Comparison of ENCODE assay signal across 9 cellular contexts in genomic region chr7:6576867-6577368, GRCh38. TPM values are rescaled to one million over a fixed set of nuclear protein-coding genes. Genes with fewer than 3 reads are reported as not detected.
DNase-seq lines count a peak whose midpoint lies in the region; ATAC-seq and TF ChIP-seq lines count a peak whose summit lies in the region.
"Not testable (repeated sequence)": the region's sequence is repeated elsewhere in the genome, so short reads cannot be mapped to it uniquely, and the experiment has no call there.
"Had no signal": no experiment of that assay in that cellular context is flagged by ENCODE, and none has a peak within 500 bp of the region (broad histone marks: within the 10 kb centered on the region; RNA-seq: fewer than 3 reads in every experiment).

No MANE protein-coding gene starts in this region.

- peak overlapping the region; percentile 95 for H3K27ac ChIP-seq in BLaER1
- peak overlapping the region; percentile 94 for H3K27ac ChIP-seq in effector memory CD4-positive, alpha-beta T cell (ENCODE audit: insufficient read depth, low read length, poor library complexity, severe bottlenecking)
- H3K27ac ChIP-seq in iPS-18a (ENCODE audit: low read length): not testable (repeated sequence)

- peak overlapping the region; percentile 74 for H3K4me3 ChIP-seq in BLaER1
- H3K4me3 ChIP-seq in effector memory CD4-positive, alpha-beta T cell (ENCODE audit: insufficient read depth, low read depth, low read length, poor library complexity, severe bottlenecking): peak overlapping the region; percentile 76
- H3K4me3 ChIP-seq in iPS-18a (ENCODE audit: low read length): peak overlapping the region; percentile 84

- ATAC-seq in HG03175 (IDR thresholded peaks at IDR 0.05; ENCODE audit: unreplicated experiment): peak; percentile 22
- ATAC-seq in stimulated activated naive CD8-positive, alpha-beta T cell treated with anti-CD3 and anti-CD28 coated beads, Interleukin-15, Interleukin-2, amounts not matched to agents 100 U/mL and 50 U/mL, for 24 hours: not testable (repeated sequence)

- not testable (repeated sequence) for H3K27me3 Mint-ChIP-seq in activated naive CD4-positive, alpha-beta T cell treated with anti-CD3 and anti-CD28 coated beads, Interleukin-2, amount 10 ng/mL, durations not matched to agents 7 days and 5 days; nephron (ENCODE audit: low read depth)

- H3K9me3 Mint-ChIP-seq in activated naive CD4-positive, alpha-beta T cell treated with anti-CD3 and anti-CD28 coated beads, Interleukin-2, amount 10 ng/mL, durations not matched to agents 7 days and 5 days; nephron: not testable (repeated sequence)

- not testable (repeated sequence) for TF ChIP-seq CTCF in nephron (IDR thresholded peaks at IDR 0.05; ENCODE audit: unreplicated experiment in 3 of 3)

- peaks cover 20% of the 10 kb centered on the region for H3K36me3 Mint-ChIP-seq in activated naive CD4-positive, alpha-beta T cell treated with anti-CD3 and anti-CD28 coated beads, Interleukin-2, amount 10 ng/mL, durations not matched to agents 7 days and 5 days
- H3K36me3 Mint-ChIP-seq in nephron (ENCODE audit: low read depth): peaks cover 19% of the 10 kb centered on the region

- CTCF ChIA-PET in activated naive CD4-positive, alpha-beta T cell treated with anti-CD3 and anti-CD28 coated beads, Interleukin-2, amount 10 ng/mL, durations not matched to agents 7 days and 5 days (lab: Charles Lee): interaction anchor here (0.8 to 2.4 kb wide), 3 partner anchors 13 to 61 kb away, joined by 3 to 8 read pairs (median 7); partner anchors contain the start of gene INTS15

- not testable (repeated sequence) for H4K20me1 ChIP-seq in BLaER1

- peaks cover 42% of the 10 kb centered on the region for H3K4me1 Mint-ChIP-seq in activated naive CD4-positive, alpha-beta T cell treated with anti-CD3 and anti-CD28 coated beads, Interleukin-2, amount 10 ng/mL, durations not matched to agents 7 days and 5 days
- H3K4me1 Mint-ChIP-seq in nephron: not testable (repeated sequence)

- not testable (repeated sequence) for H3K36me3 ChIP-seq in BLaER1; effector memory CD4-positive, alpha-beta T cell (ENCODE audit: control insufficient read depth, insufficient read depth, low read length)
- H3K36me3 ChIP-seq in iPS-18a (ENCODE audit: control insufficient read depth, low read depth, low read length): peaks cover 17% of the 10 kb centered on the region

- not testable (repeated sequence) for H3K9me3 ChIP-seq in BLaER1; effector memory CD4-positive, alpha-beta T cell (ENCODE audit: control insufficient read depth, low read length); iPS-18a (ENCODE audit: control insufficient read depth, low read depth, low read length)

- peak overlapping the region; percentile 91 for H3K9ac ChIP-seq in BLaER1
- not testable (repeated sequence) for H3K9ac ChIP-seq in iPS-18a (ENCODE audit: low read length)

- H3K4me2 ChIP-seq in BLaER1: peak overlapping the region; percentile 87

- peak; percentile 17 for DNase-seq in RPMI7951 (ENCODE audit: low read depth)
- peak; percentile 39 for DNase-seq in activated naive CD4-positive, alpha-beta T cell treated with anti-CD3 and anti-CD28 coated beads, Interleukin-2, amount 10 ng/mL, durations not matched to agents 7 days and 5 days
- DNase-seq in effector memory CD4-positive, alpha-beta T cell: not testable (repeated sequence)
- peak; percentile 19 for DNase-seq in stimulated activated naive CD8-positive, alpha-beta T cell treated with anti-CD3 and anti-CD28 coated beads, Interleukin-15, Interleukin-2, amounts not matched to agents 100 U/mL and 50 U/mL, for 24 hours

- peaks cover 95% of the 10 kb centered on the region for H3K4me1 ChIP-seq in BLaER1
- H3K4me1 ChIP-seq in effector memory CD4-positive, alpha-beta T cell (ENCODE audit: control insufficient read depth, insufficient read depth, low read length, poor library complexity, severe bottlenecking); iPS-18a (ENCODE audit: control insufficient read depth, low read depth, low read length): not testable (repeated sequence)

- H3K27me3 ChIP-seq in BLaER1; effector memory CD4-positive, alpha-beta T cell (replicated peaks; ENCODE audit: control insufficient read depth, insufficient read depth, low read length, poor library complexity, severe bottlenecking); iPS-18a (ENCODE audit: control insufficient read depth, insufficient read depth, low read length): not testable (repeated sequence)

- peak overlapping the region; percentile 88 for H3K4me3 Mint-ChIP-seq in activated naive CD4-positive, alpha-beta T cell treated with anti-CD3 and anti-CD28 coated beads, Interleukin-2, amount 10 ng/mL, durations not matched to agents 7 days and 5 days
- peak overlapping the region; percentile 97 to 98 (median 97) for H3K4me3 Mint-ChIP-seq in nephron

- H3K27ac Mint-ChIP-seq in activated naive CD4-positive, alpha-beta T cell treated with anti-CD3 and anti-CD28 coated beads, Interleukin-2, amount 10 ng/mL, durations not matched to agents 7 days and 5 days: peak overlapping the region; percentile 86
- H3K27ac Mint-ChIP-seq in nephron: not testable (repeated sequence)

RNA-seq across cellular contexts. Expression of gene ZDHHC4, which starts 0.3 kb away (rescaled TPM):
- 68.4 and 77.1 TPM in 2 replicates for total RNA-seq in RPMI7951 (2014; rRNA removed; shearing (Covaris generic))

RNA-seq across cellular contexts. Expression of gene INTS15, which starts 12.9 kb away (rescaled TPM):
- 14.8 and 16.6 TPM in 2 replicates for total RNA-seq in RPMI7951 (2014; rRNA removed; shearing (Covaris generic))

RNA-seq across cellular contexts. Expression of gene GRID2IP, which starts 25.7 kb away (rescaled TPM):
- not detected in 2 replicates for total RNA-seq in RPMI7951 (2014; rRNA removed; shearing (Covaris generic))
- total RNA-seq: posterior vena cava had no signal

RNA-seq across cellular contexts. Expression of gene ZNF853, which starts 38.5 kb away (rescaled TPM):
- total RNA-seq in RPMI7951 (2014; rRNA removed; shearing (Covaris generic)): under 0.01 and 0.10 TPM in 2 replicates
